Comparison of ENCODE assay signal across 15 cellular contexts in genomic region chr11:121449626-121450025, GRCh38. TPM values are rescaled to one million over a fixed set of nuclear protein-coding genes. Genes with fewer than 3 reads are reported as not detected.
DNase-seq lines count a peak whose midpoint lies in the region; TF ChIP-seq lines count a peak whose summit lies in the region.
"Had no signal": no experiment of that assay in that cellular context is flagged by ENCODE, and none has a peak within 500 bp of the region (broad histone marks: within the 10 kb centered on the region; RNA-seq: fewer than 3 reads in every experiment).

No MANE protein-coding gene starts in this region.

- DNase-seq in NAMALWA (ENCODE audit: low spot score) (peak; percentile 42), neural crest cell (ENCODE audit: low read depth, low spot score) (no peak), NCI-H226 (no peak), HuH-7 (ENCODE audit: low spot score) (no peak), DMS114 treated with DMSO at 0.1 percent for 48 hours (lab: John Stamatoyannopoulos, UW; ENCODE audit: unreplicated experiment) (no peak)
- DNase-seq in activated naive CD8-positive, alpha-beta T cell treated with anti-CD3 and anti-CD28 coated beads for 36 hours, result no peak
- DNase-seq: C1 segment of cervical spinal cord; colonic mucosa; EL; erythroblast; Kasumi-1; NCI-H1436 treated with DMSO at 0.1 percent for 48 hours; NCI-H446; stimulated activated naive B cell treated with anti-CD40 and anti-IgM and Interleukin-4, amounts not matched to agents 10 μg/mL and 1 μg/mL and 100 μg/mL, for 72 hours had no signal

- H3K27ac Mint-ChIP-seq in activated naive CD8-positive, alpha-beta T cell treated with anti-CD3 and anti-CD28 coated beads for 36 hours, result peak overlapping the region; percentile 91
- no peak overlapping the region for H3K27ac Mint-ChIP-seq in neural crest cell (ENCODE audit: unreplicated experiment)

- peak overlapping the region; percentile 49 for H3K4me3 Mint-ChIP-seq in activated naive CD8-positive, alpha-beta T cell treated with anti-CD3 and anti-CD28 coated beads for 36 hours
- H3K4me3 Mint-ChIP-seq in neural crest cell, result peak overlapping the region; percentile 44

- H3K9me2 ChIP-seq in DOHH2 (replicated peaks; ENCODE audit: control insufficient read depth, low read length), result no peaks in the 10 kb centered on the region

- no peaks in the 10 kb centered on the region for H3K9me3 ChIP-seq in DOHH2 (ENCODE audit: control insufficient read depth, insufficient read depth, low read length)
- H3K9me3 ChIP-seq: colonic mucosa had no signal

- TF ChIP-seq CTCF in DOHH2 (IDR thresholded peaks at IDR 0.05; ENCODE audit: low read depth, low read length, poor library complexity, severe bottlenecking), result no peak
- TF ChIP-seq CTCF in neural crest cell (conservative IDR thresholded peaks at IDR 0.05), result no peak

- peaks cover 48% of the 10 kb centered on the region for H3F3A ChIP-seq in DOHH2 (ENCODE audit: control insufficient read depth, insufficient read depth)

- H3K9me3 Mint-ChIP-seq in activated naive CD8-positive, alpha-beta T cell treated with anti-CD3 and anti-CD28 coated beads for 36 hours, result no peaks in the 10 kb centered on the region
- no peaks in the 10 kb centered on the region for H3K9me3 Mint-ChIP-seq in neural crest cell

- no peaks in the 10 kb centered on the region for H3K27me3 Mint-ChIP-seq in activated naive CD8-positive, alpha-beta T cell treated with anti-CD3 and anti-CD28 coated beads for 36 hours
- peaks cover 39% of the 10 kb centered on the region for H3K27me3 Mint-ChIP-seq in neural crest cell (ENCODE audit: low read depth)
- H3K27me3 Mint-ChIP-seq: stimulated activated naive B cell treated with anti-CD40 and anti-IgM and Interleukin-4, amounts not matched to agents 10 μg/mL and 1 μg/mL and 100 μg/mL, for 72 hours had no signal

- peaks cover 82% of the 10 kb centered on the region for H3K4me1 Mint-ChIP-seq in activated naive CD8-positive, alpha-beta T cell treated with anti-CD3 and anti-CD28 coated beads for 36 hours
- H3K4me1 Mint-ChIP-seq in neural crest cell, result peaks cover 28% of the 10 kb centered on the region

- no peaks in the 10 kb centered on the region for H3K27me3 ChIP-seq in DOHH2 (ENCODE audit: control insufficient read depth, low read length)
- H3K27me3 ChIP-seq: colonic mucosa had no signal

- H3K36me3 ChIP-seq in DOHH2 (ENCODE audit: control insufficient read depth, low read length), result peaks cover 65% of the 10 kb centered on the region
- H3K36me3 ChIP-seq: colonic mucosa had no signal

- H3K36me3 Mint-ChIP-seq in activated naive CD8-positive, alpha-beta T cell treated with anti-CD3 and anti-CD28 coated beads for 36 hours, result peaks cover 43% of the 10 kb centered on the region
- H3K36me3 Mint-ChIP-seq in neural crest cell (ENCODE audit: low read depth), result no peaks in the 10 kb centered on the region

- peak overlapping the region; percentile 95 for H3K4me3 ChIP-seq in DOHH2 (ENCODE audit: low read length)
- H3K4me3 ChIP-seq: colonic mucosa had no signal

- peak overlapping the region; percentile 97 for H3K27ac ChIP-seq in DOHH2 (ENCODE audit: low read depth, low read length)

- peaks cover 84% of the 10 kb centered on the region for H3K4me1 ChIP-seq in DOHH2 (ENCODE audit: control insufficient read depth, low read length)
- H3K4me1 ChIP-seq: colonic mucosa had no signal

- no peaks in the 10 kb centered on the region for H4K20me1 ChIP-seq in DOHH2 (ENCODE audit: control insufficient read depth, insufficient read depth, low read depth, low read length)

- peaks cover 46% of the 10 kb centered on the region for H3K79me2 ChIP-seq in DOHH2 (ENCODE audit: control insufficient read depth, low read length)

- peak overlapping the region; percentile 84 for H3K4me2 ChIP-seq in DOHH2 (ENCODE audit: low read length)

RNA-seq across cellular contexts. Expression of gene SORL1, which starts 2.5 kb away (rescaled TPM):
- total RNA-seq in activated naive CD8-positive, alpha-beta T cell treated with anti-CD3 and anti-CD28 coated beads for 36 hours, result 10 to 100 TPM; 47.5 to 47.9 TPM
- 11.8 and 13.8 TPM in 2 replicates for total RNA-seq in neural crest cell
